ENCODE assay signal across 1 cellular context in genomic region chr12:52232916-52233461, GRCh38.
TF ChIP-seq lines count a peak whose summit lies in the region.

Gene KRT7, plus strand, starts transcription at chr12:52233243. Its CDS starts 54 bp downstream, at chr12:52233297.

TF ChIP-seq in A549, 52 proteins besides CTCF, POLR2A, EP300 and RAD21 (continued from another document):
- TF ChIP-seq REST (IDR thresholded peaks at IDR 0.05) = no peak; the same call in 1 of the 2 replicates
- TF ChIP-seq, protein P1, sequence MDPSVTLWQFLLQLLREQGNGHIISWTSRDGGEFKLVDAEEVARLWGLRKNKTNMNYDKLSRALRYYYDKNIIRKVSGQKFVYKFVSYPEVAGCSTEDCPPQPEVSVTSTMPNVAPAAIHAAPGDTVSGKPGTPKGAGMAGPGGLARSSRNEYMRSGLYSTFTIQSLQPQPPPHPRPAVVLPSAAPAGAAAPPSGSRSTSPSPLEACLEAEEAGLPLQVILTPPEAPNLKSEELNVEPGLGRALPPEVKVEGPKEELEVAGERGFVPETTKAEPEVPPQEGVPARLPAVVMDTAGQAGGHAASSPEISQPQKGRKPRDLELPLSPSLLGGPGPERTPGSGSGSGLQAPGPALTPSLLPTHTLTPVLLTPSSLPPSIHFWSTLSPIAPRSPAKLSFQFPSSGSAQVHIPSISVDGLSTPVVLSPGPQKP (IDR thresholded peaks at IDR 0.05; ENCODE audit: low read depth, low read length) = no peak
- TF ChIP-seq USF2 (IDR thresholded peaks at IDR 0.05) = no peak
- no peak for TF ChIP-seq BHLHE40 (IDR thresholded peaks at IDR 0.05; ENCODE audit: low read depth, low read length)
- no peak for TF ChIP-seq CHD4 (IDR thresholded peaks at IDR 0.05; ENCODE audit: borderline replicate concordance)
- TF ChIP-seq FOXS1 (CRISPR knock-in tag; IDR thresholded peaks at IDR 0.05) = no peak
- no peak for TF ChIP-seq HDAC2 (IDR thresholded peaks at IDR 0.05)
- TF ChIP-seq PHF8 (IDR thresholded peaks at IDR 0.05; ENCODE audit: borderline replicate concordance, low read depth) = no peak
- no peak for TF ChIP-seq RNF2 (IDR thresholded peaks at IDR 0.05; ENCODE audit: borderline replicate concordance, low read depth)
- peak; percentile 93 for TF ChIP-seq ZFP36 (IDR thresholded peaks at IDR 0.05; ENCODE audit: borderline replicate concordance, partially characterized antibody)
- TF ChIP-seq JUN (IDR thresholded peaks at IDR 0.05) = peak; percentile 99 to 100
- no peak for TF ChIP-seq ZC3H11A (IDR thresholded peaks at IDR 0.05)
- TF ChIP-seq RCOR1 (IDR thresholded peaks at IDR 0.05; ENCODE audit: low read depth, low read length) = no peak
- no peak for TF ChIP-seq EHF (CRISPR knock-in tag; IDR thresholded peaks at IDR 0.05)
- 0 out of 2 replicates have a peak, but pooled peaks have one; percentile 11 for TF ChIP-seq JUNB (IDR thresholded peaks at IDR 0.05)
- TF ChIP-seq HOXA7 (CRISPR knock-in tag; IDR thresholded peaks at IDR 0.05) = no peak
- no peak for TF ChIP-seq KDM1A (IDR thresholded peaks at IDR 0.05; ENCODE audit: low read depth)
- no peak for TF ChIP-seq ESRRA (IDR thresholded peaks at IDR 0.05; ENCODE audit: borderline replicate concordance, low read length)
- no peak for TF ChIP-seq KDM5A (IDR thresholded peaks at IDR 0.05)
- 0 out of 2 replicates have a peak, but pooled peaks have one; percentile 32 for TF ChIP-seq TP53 (CRISPR knock-in tag; IDR thresholded peaks at IDR 0.05)
- TF ChIP-seq, protein P2, sequence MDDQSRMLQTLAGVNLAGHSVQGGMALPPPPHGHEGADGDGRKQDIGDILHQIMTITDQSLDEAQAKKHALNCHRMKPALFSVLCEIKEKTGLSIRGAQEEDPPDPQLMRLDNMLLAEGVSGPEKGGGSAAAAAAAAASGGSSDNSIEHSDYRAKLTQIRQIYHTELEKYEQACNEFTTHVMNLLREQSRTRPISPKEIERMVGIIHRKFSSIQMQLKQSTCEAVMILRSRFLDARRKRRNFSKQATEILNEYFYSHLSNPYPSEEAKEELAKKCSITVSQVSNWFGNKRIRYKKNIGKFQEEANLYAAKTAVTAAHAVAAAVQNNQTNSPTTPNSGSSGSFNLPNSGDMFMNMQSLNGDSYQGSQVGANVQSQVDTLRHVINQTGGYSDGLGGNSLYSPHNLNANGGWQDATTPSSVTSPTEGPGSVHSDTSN (IDR thresholded peaks at IDR 0.05) = peak; percentile 79
- TF ChIP-seq NPAS2 (CRISPR knock-in tag; IDR thresholded peaks at IDR 0.05; ENCODE audit: borderline replicate concordance) = no peak
- no peak for TF ChIP-seq MYC (IDR thresholded peaks at IDR 0.05; ENCODE audit: borderline replicate concordance, low read length)
